In genomic region chr16:30957456-30958163, GRCh38 we compare ENCODE assay signal across 1 cellular context.
TF ChIP-seq lines count a peak whose summit lies in the region.

SETD1A (plus strand) TSS chr16:30957754; CDS start chr16:30958732, 978 bp downstream.

TF ChIP-seq in HepG2, 621 proteins besides CTCF, POLR2A, EP300 and RAD21 (continued from another document and continues in another):
- TF ChIP-seq, protein P1, sequence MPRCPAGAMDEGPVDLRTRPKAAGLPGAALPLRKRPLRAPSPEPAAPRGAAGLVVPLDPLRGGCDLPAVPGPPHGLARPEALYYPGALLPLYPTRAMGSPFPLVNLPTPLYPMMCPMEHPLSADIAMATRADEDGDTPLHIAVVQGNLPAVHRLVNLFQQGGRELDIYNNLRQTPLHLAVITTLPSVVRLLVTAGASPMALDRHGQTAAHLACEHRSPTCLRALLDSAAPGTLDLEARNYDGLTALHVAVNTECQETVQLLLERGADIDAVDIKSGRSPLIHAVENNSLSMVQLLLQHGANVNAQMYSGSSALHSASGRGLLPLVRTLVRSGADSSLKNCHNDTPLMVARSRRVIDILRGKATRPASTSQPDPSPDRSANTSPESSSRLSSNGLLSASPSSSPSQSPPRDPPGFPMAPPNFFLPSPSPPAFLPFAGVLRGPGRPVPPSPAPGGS (CRISPR knock-in tag; IDR thresholded peaks at IDR 0.05): peak; percentile 1; the same call in 1 of the 2 replicates
- TF ChIP-seq FOXC1 (CRISPR knock-in tag; IDR thresholded peaks at IDR 0.05; ENCODE audit: borderline replicate concordance) (peak; percentile 87), TGIF2 (CRISPR knock-in tag; IDR thresholded peaks at IDR 0.05) (0 out of 2 replicates have a peak, but pooled peaks have one; percentile 13), GFI1 (CRISPR knock-in tag; IDR thresholded peaks at IDR 0.05; ENCODE audit: borderline replicate concordance) (0 out of 2 replicates have a peak, but pooled peaks have one; percentile 39), GTF3A (CRISPR knock-in tag; conservative IDR thresholded peaks at IDR 0.05) (0 out of 2 replicates have a peak, but pooled peaks have one; percentile 70), ZNF563 (CRISPR knock-in tag; IDR thresholded peaks at IDR 0.05) (peak; percentile 65), ZZZ3 (CRISPR knock-in tag; IDR thresholded peaks at IDR 0.05; ENCODE audit: borderline replicate concordance) (peak; percentile 63; the same call in 1 of the 2 replicates), ZNF331 (CRISPR knock-in tag; IDR thresholded peaks at IDR 0.05) (peak; percentile 38; the same call in 1 of the 2 replicates), ZNF232 (CRISPR knock-in tag; IDR thresholded peaks at IDR 0.05; ENCODE audit: borderline replicate concordance) (peak; percentile 43; the same call in 1 of the 2 replicates), PPARG (CRISPR knock-in tag; conservative IDR thresholded peaks at IDR 0.05) (0 out of 2 replicates have a peak, but pooled peaks have one; percentile 11), DNMT3B (CRISPR knock-in tag; conservative IDR thresholded peaks at IDR 0.05) (0 out of 2 replicates have a peak, but pooled peaks have one; percentile 8), MXD4 (CRISPR knock-in tag; IDR thresholded peaks at IDR 0.05) (peak; percentile 86), ZNF788 (CRISPR knock-in tag; IDR thresholded peaks at IDR 0.05; ENCODE audit: borderline replicate concordance) (peak; percentile 72), ISX (CRISPR knock-in tag; conservative IDR thresholded peaks at IDR 0.05) (0 out of 2 replicates have a peak, but pooled peaks have one; percentile 21), PATZ1 (CRISPR knock-in tag; IDR thresholded peaks at IDR 0.05) (peak; percentile 79), PHF8 (CRISPR knock-in tag; IDR thresholded peaks at IDR 0.05) (peak; percentile 60), ZNF350 (CRISPR knock-in tag; IDR thresholded peaks at IDR 0.05; ENCODE audit: borderline replicate concordance, low read depth) (peak; percentile 43; the same call in 1 of the 2 replicates), ZNF253 (CRISPR knock-in tag; IDR thresholded peaks at IDR 0.05; ENCODE audit: borderline replicate concordance) (0 out of 2 replicates have a peak, but pooled peaks have one; percentile 18), NRL (CRISPR knock-in tag; IDR thresholded peaks at IDR 0.05; ENCODE audit: borderline replicate concordance) (peak; percentile 65; the same call in 1 of the 2 replicates), IRF2 (CRISPR knock-in tag; IDR thresholded peaks at IDR 0.05) (peak; percentile 74), MAFG (CRISPR knock-in tag; IDR thresholded peaks at IDR 0.05) (no peak), NFYC (CRISPR knock-in tag; IDR thresholded peaks at IDR 0.05) (peak; percentile 43), JUND (CRISPR knock-in tag; IDR thresholded peaks at IDR 0.05) (peak; percentile 72; the same call in 1 of the 2 replicates), ZSCAN29 (CRISPR knock-in tag; conservative IDR thresholded peaks at IDR 0.05) (no peak), ZNF143 (CRISPR knock-in tag; IDR thresholded peaks at IDR 0.05) (peak; percentile 59; the same call in 1 of the 2 replicates), MTA1 (CRISPR knock-in tag; IDR thresholded peaks at IDR 0.05; ENCODE audit: borderline replicate concordance) (peak; percentile 62; the same call in 1 of the 2 replicates), YEATS4 (CRISPR knock-in tag; IDR thresholded peaks at IDR 0.05; ENCODE audit: borderline replicate concordance) (peak; percentile 46; the same call in 1 of the 2 replicates), NR0B2 (CRISPR knock-in tag; IDR thresholded peaks at IDR 0.05) (peak; percentile 33; the same call in 1 of the 2 replicates), U2AF2 (IDR thresholded peaks at IDR 0.05; ENCODE audit: low read depth, low read length) (peak; percentile 69; the same call in 1 of the 2 replicates), ZNF431 (CRISPR knock-in tag; IDR thresholded peaks at IDR 0.05; ENCODE audit: borderline replicate concordance, low read depth) (0 out of 2 replicates have a peak, but pooled peaks have one; percentile 56), HDAC1 (CRISPR knock-in tag; IDR thresholded peaks at IDR 0.05) (peak; percentile 85), RBM39 (IDR thresholded peaks at IDR 0.05; ENCODE audit: low read depth, low read length, poor library complexity, severe bottlenecking) (peak; percentile 98), ZSCAN25 (CRISPR knock-in tag; IDR thresholded peaks at IDR 0.05) (peak; percentile 42; the same call in 1 of the 2 replicates), KLF9 (CRISPR knock-in tag; IDR thresholded peaks at IDR 0.05; ENCODE audit: low read depth) (peak; percentile 81; the same call in 1 of the 2 replicates), SYNCRIP (IDR thresholded peaks at IDR 0.05; ENCODE audit: insufficient read depth, low read depth, low read length) (no peak), HOXA3 (CRISPR knock-in tag; IDR thresholded peaks at IDR 0.05) (peak; percentile 59), ZC3H4 (CRISPR knock-in tag; IDR thresholded peaks at IDR 0.05; ENCODE audit: borderline replicate concordance) (peak; percentile 54; the same call in 1 of the 2 replicates), ASH2L (IDR thresholded peaks at IDR 0.05; ENCODE audit: insufficient read length, low read depth, low read length) (peak; percentile 99), SATB2 (CRISPR knock-in tag; IDR thresholded peaks at IDR 0.05) (0 out of 2 replicates have a peak, but pooled peaks have one; percentile 26), ZNF781 (CRISPR knock-in tag; IDR thresholded peaks at IDR 0.05; ENCODE audit: borderline replicate concordance, not compliant biosample characterization) (peak; percentile 40), ZNF574 (CRISPR knock-in tag; IDR thresholded peaks at IDR 0.05) (peak; percentile 90), FOXJ3 (CRISPR knock-in tag; IDR thresholded peaks at IDR 0.05; ENCODE audit: borderline replicate concordance) (peak; percentile 23; the same call in 1 of the 2 replicates), SP5 (CRISPR knock-in tag; IDR thresholded peaks at IDR 0.05; ENCODE audit: borderline replicate concordance, low read depth) (peak; percentile 97), RXRA (CRISPR knock-in tag; IDR thresholded peaks at IDR 0.05) (peak; percentile 75; the same call in 1 of the 2 replicates), ZIK1 (CRISPR knock-in tag; IDR thresholded peaks at IDR 0.05; ENCODE audit: borderline replicate concordance, low read depth) (peak; percentile 88), ESRRA (CRISPR knock-in tag; IDR thresholded peaks at IDR 0.05; ENCODE audit: low read depth) (peak; percentile 60; the same call in 1 of the 2 replicates), SMYD3 (CRISPR knock-in tag; IDR thresholded peaks at IDR 0.05) (no peak), FOXK1 (CRISPR knock-in tag; IDR thresholded peaks at IDR 0.05; ENCODE audit: borderline replicate concordance, low read depth) (peak; percentile 77; the same call in 1 of the 2 replicates)
- TF ChIP-seq, protein P2, sequence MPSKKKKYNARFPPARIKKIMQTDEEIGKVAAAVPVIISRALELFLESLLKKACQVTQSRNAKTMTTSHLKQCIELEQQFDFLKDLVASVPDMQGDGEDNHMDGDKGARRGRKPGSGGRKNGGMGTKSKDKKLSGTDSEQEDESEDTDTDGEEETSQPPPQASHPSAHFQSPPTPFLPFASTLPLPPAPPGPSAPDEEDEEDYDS (CRISPR knock-in tag; IDR thresholded peaks at IDR 0.05): peak; percentile 37; the same call in 1 of the 2 replicates
- TF ChIP-seq, protein P3, sequence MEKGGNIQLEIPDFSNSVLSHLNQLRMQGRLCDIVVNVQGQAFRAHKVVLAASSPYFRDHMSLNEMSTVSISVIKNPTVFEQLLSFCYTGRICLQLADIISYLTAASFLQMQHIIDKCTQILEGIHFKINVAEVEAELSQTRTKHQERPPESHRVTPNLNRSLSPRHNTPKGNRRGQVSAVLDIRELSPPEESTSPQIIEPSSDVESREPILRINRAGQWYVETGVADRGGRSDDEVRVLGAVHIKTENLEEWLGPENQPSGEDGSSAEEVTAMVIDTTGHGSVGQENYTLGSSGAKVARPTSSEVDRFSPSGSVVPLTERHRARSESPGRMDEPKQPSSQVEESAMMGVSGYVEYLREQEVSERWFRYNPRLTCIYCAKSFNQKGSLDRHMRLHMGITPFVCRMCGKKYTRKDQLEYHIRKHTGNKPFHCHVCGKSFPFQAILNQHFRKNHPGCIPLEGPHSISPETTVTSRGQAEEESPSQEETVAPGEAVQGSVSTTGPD (CRISPR knock-in tag; IDR thresholded peaks at IDR 0.05): peak; percentile 78
- TF ChIP-seq, protein P4, sequence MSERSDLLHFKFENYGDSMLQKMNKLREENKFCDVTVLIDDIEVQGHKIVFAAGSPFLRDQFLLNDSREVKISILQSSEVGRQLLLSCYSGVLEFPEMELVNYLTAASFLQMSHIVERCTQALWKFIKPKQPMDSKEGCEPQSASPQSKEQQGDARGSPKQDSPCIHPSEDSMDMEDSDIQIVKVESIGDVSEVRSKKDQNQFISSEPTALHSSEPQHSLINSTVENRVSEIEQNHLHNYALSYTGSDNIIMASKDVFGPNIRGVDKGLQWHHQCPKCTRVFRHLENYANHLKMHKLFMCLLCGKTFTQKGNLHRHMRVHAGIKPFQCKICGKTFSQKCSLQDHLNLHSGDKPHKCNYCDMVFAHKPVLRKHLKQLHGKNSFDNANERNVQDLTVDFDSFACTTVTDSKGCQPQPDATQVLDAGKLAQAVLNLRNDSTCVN (CRISPR knock-in tag; IDR thresholded peaks at IDR 0.05; ENCODE audit: borderline replicate concordance): peak; percentile 80; the same call in 1 of the 2 replicates
- TF ChIP-seq, protein P5, sequence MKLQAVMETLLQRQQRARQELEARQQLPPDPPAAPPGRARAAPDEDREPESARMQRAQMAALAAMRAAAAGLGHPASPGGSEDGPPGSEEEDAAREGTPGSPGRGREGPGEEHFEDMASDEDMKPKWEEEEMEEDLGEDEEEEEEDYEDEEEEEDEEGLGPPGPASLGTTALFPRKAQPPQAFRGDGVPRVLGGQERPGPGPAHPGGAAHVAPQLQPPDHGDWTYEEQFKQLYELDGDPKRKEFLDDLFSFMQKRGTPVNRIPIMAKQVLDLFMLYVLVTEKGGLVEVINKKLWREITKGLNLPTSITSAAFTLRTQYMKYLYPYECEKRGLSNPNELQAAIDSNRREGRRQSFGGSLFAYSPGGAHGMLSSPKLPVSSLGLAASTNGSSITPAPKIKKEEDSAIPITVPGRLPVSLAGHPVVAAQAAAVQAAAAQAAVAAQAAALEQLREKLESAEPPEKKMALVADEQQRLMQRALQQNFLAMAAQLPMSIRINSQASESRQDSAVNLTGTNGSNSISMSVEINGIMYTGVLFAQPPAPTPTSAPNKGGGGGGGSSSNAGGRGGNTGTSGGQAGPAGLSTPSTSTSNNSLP (IDR thresholded peaks at IDR 0.05; ENCODE audit: low read depth, low read length): no peak; the same call in 1 of the 2 replicates
- TF ChIP-seq, protein P6, sequence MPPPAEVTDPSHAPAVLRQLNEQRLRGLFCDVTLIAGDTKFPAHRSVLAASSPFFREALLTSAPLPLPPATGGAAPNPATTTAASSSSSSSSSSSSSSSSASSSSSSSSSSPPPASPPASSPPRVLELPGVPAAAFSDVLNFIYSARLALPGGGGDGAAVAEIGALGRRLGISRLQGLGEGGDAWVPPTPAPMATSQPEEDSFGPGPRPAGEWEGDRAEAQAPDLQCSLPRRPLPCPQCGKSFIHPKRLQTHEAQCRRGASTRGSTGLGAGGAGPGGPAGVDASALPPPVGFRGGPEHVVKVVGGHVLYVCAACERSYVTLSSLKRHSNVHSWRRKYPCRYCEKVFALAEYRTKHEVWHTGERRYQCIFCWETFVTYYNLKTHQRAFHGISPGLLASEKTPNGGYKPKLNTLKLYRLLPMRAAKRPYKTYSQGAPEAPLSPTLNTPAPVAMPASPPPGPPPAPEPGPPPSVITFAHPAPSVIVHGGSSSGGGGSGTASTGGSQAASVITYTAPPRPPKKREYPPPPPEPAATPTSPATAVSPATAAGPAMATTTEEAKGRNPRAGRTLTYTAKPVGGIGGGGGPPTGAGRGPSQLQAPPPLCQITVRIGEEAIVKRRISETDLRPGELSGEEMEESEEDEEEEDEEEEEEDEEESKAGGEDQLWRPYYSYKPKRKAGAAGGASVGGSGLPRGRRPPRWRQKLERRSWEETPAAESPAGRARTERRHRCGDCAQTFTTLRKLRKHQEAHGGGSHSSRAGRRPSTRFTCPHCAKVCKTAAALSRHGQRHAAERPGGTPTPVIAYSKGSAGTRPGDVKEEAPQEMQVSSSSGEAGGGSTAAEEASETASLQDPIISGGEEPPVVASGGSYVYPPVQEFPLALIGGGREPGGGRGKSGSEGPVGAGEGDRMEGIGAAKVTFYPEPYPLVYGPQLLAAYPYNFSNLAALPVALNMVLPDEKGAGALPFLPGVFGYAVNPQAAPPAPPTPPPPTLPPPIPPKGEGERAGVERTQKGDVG (CRISPR knock-in tag; IDR thresholded peaks at IDR 0.05; ENCODE audit: borderline replicate concordance): no peak
